In the genomic region with DNA sequence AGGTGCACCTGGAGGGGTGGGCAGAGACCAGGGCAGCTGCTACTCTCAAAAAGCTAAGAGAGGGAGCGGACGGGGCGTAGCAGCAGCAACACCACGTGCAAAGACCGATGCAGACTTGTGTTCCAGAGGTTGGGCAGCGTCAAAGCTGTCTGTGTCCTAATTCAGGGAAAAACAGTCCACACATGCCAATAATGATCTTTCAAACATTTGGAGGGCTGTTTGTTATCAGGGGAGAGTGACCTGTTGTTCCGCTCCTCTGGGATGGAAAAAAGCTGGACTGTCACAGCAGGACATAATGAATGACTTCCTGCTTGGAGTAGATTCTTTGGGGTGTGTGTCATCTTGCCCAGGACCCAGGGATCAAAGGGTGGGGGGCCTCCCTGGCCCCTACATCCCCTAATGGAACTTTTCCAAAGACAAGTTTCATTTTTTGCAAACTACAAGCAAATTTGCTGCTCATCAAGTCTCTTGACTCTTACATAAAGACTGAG, we compare ENCODE assay signal across 17 cellular contexts. TPM values are rescaled to one million over a fixed set of nuclear protein-coding genes. Genes with fewer than 3 reads are reported as not detected.
DNase-seq lines count a peak whose midpoint lies in the region; ATAC-seq, FAIRE-seq and TF ChIP-seq lines count a peak whose summit lies in the region.
"Had no signal": no experiment of that assay in that cellular context is flagged by ENCODE, and none has a peak within 500 bp of the region (broad histone marks: within the 10 kb centered on the region; RNA-seq: fewer than 3 reads in every experiment).

No MANE protein-coding gene starts in this region.

- no peak overlapping the region for H3K4me2 ChIP-seq in H9 (ENCODE audit: insufficient read depth, insufficient read length, low read length)

- H2BK120ac ChIP-seq in H9 (ENCODE audit: low read depth, low read length, poor library complexity, severe bottlenecking), result no peak overlapping the region

- H3K4ac ChIP-seq in H9 (ENCODE audit: low read depth, low read length), result no peak overlapping the region

- no peak overlapping the region for H2BK5ac ChIP-seq in H9 (ENCODE audit: insufficient read length, low read length)

- H2BK15ac ChIP-seq in H9 (ENCODE audit: low read depth, low read length), result no peak overlapping the region

- 31 to 51% (median 43%) methylated on average over 7 of the region's 7 CpGs for WGBS in heart left ventricle, 4 donors
- WGBS in mesodermal cell (ENCODE audit: insufficient coverage in 2 of 2), 2 experiments, result 40 to 48% methylated on average over 5 to 6 of the region's 7 CpGs
- no CpG with 5 or more reads among the region's 7 CpGs for WGBS in H9 (ENCODE audit: extremely low coverage, insufficient read length, low lambda C conversion rate)

- no peak for FAIRE-seq in RCC 7860 (lab: Jason Lieb, UNC)
- FAIRE-seq: GM12891 had no signal

- no peak overlapping the region for H4K91ac ChIP-seq in H9 (ENCODE audit: insufficient read length, low read depth, low read length)

- ATAC-seq in Right ventricle myocardium superior (ENCODE audit: poor library complexity), result peak; percentile 30
- peak in 2 of 4 donors; percentile 17 to 30 for ATAC-seq in heart left ventricle
- ATAC-seq: PC-3; stimulated activated naive CD8-positive, alpha-beta T cell treated with anti-CD3 and anti-CD28 coated beads, Interleukin-15, amount 100 ng/mL, for 72 hours had no signal

- TF ChIP-seq CTCF in heart left ventricle (IDR thresholded peaks at IDR 0.05) (no peak), H9 (conservative IDR thresholded peaks at IDR 0.05) (no peak)

- no peaks in the 10 kb centered on the region for H3K79me1 ChIP-seq in H9 (ENCODE audit: insufficient read depth, low read depth, low read length, poor library complexity, severe bottlenecking)

- no peaks in the 10 kb centered on the region for H3K79me2 ChIP-seq in H9 (ENCODE audit: insufficient read depth, low read length)
- H3K79me2 ChIP-seq: parathyroid adenoma had no signal

- no peak overlapping the region for H3K14ac ChIP-seq in H9 (ENCODE audit: insufficient read depth, low read length)

- peaks cover 18% of the 10 kb centered on the region for H3K27me3 Mint-ChIP-seq in H9 (ENCODE audit: low read depth)

- H3K9me3 ChIP-seq in heart left ventricle (no peaks in the 10 kb centered on the region), mesodermal cell (ENCODE audit: control insufficient read depth, low read length) (no peaks in the 10 kb centered on the region), H9 (ENCODE audit: control insufficient read depth, low read depth, low read length) (no peaks in the 10 kb centered on the region)

- H3K4me3 ChIP-seq in heart left ventricle, result no peak overlapping the region
- no peak overlapping the region for H3K4me3 ChIP-seq in mesodermal cell (ENCODE audit: extremely low read depth, insufficient read depth, low read length, poor library complexity, severe bottlenecking)
- H3K4me3 ChIP-seq: dorsolateral prefrontal cortex had no signal

- H3K27ac Mint-ChIP-seq in H9, result no peak overlapping the region
- H3K27ac Mint-ChIP-seq: CD4-positive, alpha-beta memory T cell; stimulated activated naive CD8-positive, alpha-beta T cell treated with anti-CD3 and anti-CD28 coated beads, Interleukin-15, amount 100 ng/mL, for 72 hours had no signal

- H3K27me3 ChIP-seq in heart left ventricle (peaks cover 0 to 8% (median 0%) of the 10 kb centered on the region in 9 donors), H9 (ENCODE audit: insufficient read depth, low read length) (no peaks in the 10 kb centered on the region)

- intact Hi-C loops in Right ventricle myocardium superior (cut with DNase I) (no loop called here), cardiac septum (cut with DNase I) (no loop called here), heart left ventricle (cut with DNase I) (loop anchor here in 1 of 10 donors (5.0 kb wide), 1 partner anchor 39 kb away; no protein-coding TSS in a partner anchor)

- no peak overlapping the region for H3K56ac ChIP-seq in H9 (ENCODE audit: insufficient read length, low read depth, low read length)

- no peak overlapping the region for H3K4me3 Mint-ChIP-seq in H9
- H3K4me3 Mint-ChIP-seq: CD4-positive, alpha-beta memory T cell; stimulated activated naive CD8-positive, alpha-beta T cell treated with anti-CD3 and anti-CD28 coated beads, Interleukin-15, amount 100 ng/mL, for 72 hours had no signal

- no peak overlapping the region for H4K8ac ChIP-seq in H9 (replicated peaks; ENCODE audit: insufficient read length, low read depth, low read length)

- H2BK20ac ChIP-seq in H9 (ENCODE audit: low read depth, low read length, poor library complexity, severe bottlenecking), result no peak overlapping the region

- peaks cover under 1 to 9% of the 10 kb centered on the region in 2 experiments; a peak in 3 of 5 replicates for H3K9me3 Mint-ChIP-seq in H9
- H3K9me3 Mint-ChIP-seq: CD4-positive, alpha-beta memory T cell; stimulated activated naive CD8-positive, alpha-beta T cell treated with anti-CD3 and anti-CD28 coated beads, Interleukin-15, amount 100 ng/mL, for 72 hours had no signal

- no peaks in the 10 kb centered on the region for H4K20me1 ChIP-seq in H9 (ENCODE audit: control insufficient read depth, insufficient read depth, insufficient read length)

- H3T11ph ChIP-seq in H9 (ENCODE audit: low read length), result no peak overlapping the region

- no peak overlapping the region for H3K18ac ChIP-seq in H9 (ENCODE audit: insufficient read length, low read depth, low read length)

- no peak overlapping the region for H3K23ac ChIP-seq in H9 (ENCODE audit: insufficient read length, low read depth, low read length)

- no peaks in the 10 kb centered on the region for H3K36me3 ChIP-seq in heart left ventricle
- no peaks in the 10 kb centered on the region for H3K36me3 ChIP-seq in mesodermal cell (ENCODE audit: control insufficient read depth, insufficient read depth, low read length)

- TF ChIP-seq POLR2A in heart left ventricle (IDR thresholded peaks at IDR 0.05), result no peak

- no peak overlapping the region for H4K5ac ChIP-seq in H9 (ENCODE audit: insufficient read length, low read depth, low read length)

- no peaks in the 10 kb centered on the region for H3K23me2 ChIP-seq in H9 (ENCODE audit: insufficient read length, low read depth, low read length, poor library complexity, severe bottlenecking)

- H2AFZ ChIP-seq in H9 (ENCODE audit: low read length), result no peak overlapping the region
- H2AFZ ChIP-seq: parathyroid adenoma had no signal

- H3K4me1 ChIP-seq in heart left ventricle (peaks cover 0 to 38% (median 3%) of the 10 kb centered on the region in 12 donors), mesodermal cell (ENCODE audit: control insufficient read depth, insufficient read depth, low read length, poor library complexity, severe bottlenecking) (peaks cover 11% of the 10 kb centered on the region), H9 (ENCODE audit: insufficient read depth, low read length) (0 out of 2 replicates have a peak, but pooled peaks cover 3% of the 10 kb centered on the region)
- H3K4me1 ChIP-seq: parathyroid adenoma had no signal

- no peak overlapping the region for H3K9ac ChIP-seq in H9 (ENCODE audit: extremely low read depth, insufficient read length, low read length)
- H3K9ac ChIP-seq: parathyroid adenoma had no signal

- H3K27ac ChIP-seq in heart left ventricle, result peak overlapping the region in 8 of 12 donors; percentile 7 to 54 (median 30)
- peak overlapping the region; percentile 64 for H3K27ac ChIP-seq in mesodermal cell (ENCODE audit: low read depth, low read length, severe bottlenecking)
- no peak overlapping the region for H3K27ac ChIP-seq in H9 (ENCODE audit: insufficient read length, low read depth, low read length)
- H3K27ac ChIP-seq: dorsolateral prefrontal cortex, parathyroid adenoma had no signal

- H2AK5ac ChIP-seq in H9 (ENCODE audit: insufficient read length, low read length), result no peak overlapping the region

- peaks cover 0 to 9% (median 0%) of the 10 kb centered on the region in 3 experiments; a peak in 4 of 7 replicates for H3K36me3 Mint-ChIP-seq in H9 (ENCODE audit: insufficient read depth in 1 of 3, low read depth in 3 of 3)
- H3K36me3 Mint-ChIP-seq: CD4-positive, alpha-beta memory T cell had no signal

- no peak for DNase-seq in Right ventricle myocardium superior
- DNase-seq in cardiac septum (ENCODE audit: low spot score), result no peak
- DNase-seq in heart left ventricle, result peak in 1 of 5 donors; percentile 63
- DNase-seq in occipital lobe (lab: John Stamatoyannopoulos, UW), result no peak
- DNase-seq in SIG-M5 treated with dmso at 0.1 percent for 504 hours (lab: John Stamatoyannopoulos, UW; ENCODE audit: unreplicated experiment), result no peak
- no peak for DNase-seq in H9
- DNase-seq in RCC 7860 (ENCODE audit: low spot score), result no peak
- DNase-seq: CD4-positive, alpha-beta memory T cell; dorsolateral prefrontal cortex; NCI-H187 treated with DMSO at 0.1 percent for 48 hours; NCI-H510A treated with DMSO at 0.1 percent for 48 hours; PC-3; stimulated activated naive CD8-positive, alpha-beta T cell treated with anti-CD3 and anti-CD28 coated beads, Interleukin-15, amount 100 ng/mL, for 72 hours; T-helper 1 cell had no signal

- H3K4me1 Mint-ChIP-seq in H9, result peaks cover 25 to 27% of the 10 kb centered on the region in 2 experiments
- H3K4me1 Mint-ChIP-seq: stimulated activated naive CD8-positive, alpha-beta T cell treated with anti-CD3 and anti-CD28 coated beads, Interleukin-15, amount 100 ng/mL, for 72 hours had no signal

- no peak overlapping the region for H2BK12ac ChIP-seq in H9 (ENCODE audit: insufficient read length, low read depth, low read length)

RNA-seq across cellular contexts. Expression of a gene that starts 6.2 kb away (rescaled TPM):
- total RNA-seq in Right ventricle myocardium superior (89.5 TPM), cardiac septum (70.1 TPM), heart left ventricle (100 to 1,000 TPM in 1 of 9 donors, 10 to 100 TPM in 8; 30.0 to 239 (median 50.3) TPM), occipital lobe (22.3 TPM), H9 (2021) (137 and 140 TPM in 2 replicates)
- polyA plus RNA-seq in heart left ventricle, result 10 to 100 TPM; 22.4 to 36.8 TPM
- polyA plus RNA-seq in mesodermal cell (2013, experiment 1 of 2), result 489 TPM
- polyA plus RNA-seq in mesodermal cell (2013, experiment 2 of 2), result 428 TPM
- total RNA-seq: CD4-positive, alpha-beta memory T cell had no signal
- polyA plus RNA-seq: CD4-positive, alpha-beta memory T cell had no signal
